12 cellular contexts compared by ENCODE assay signal in the genomic region with DNA sequence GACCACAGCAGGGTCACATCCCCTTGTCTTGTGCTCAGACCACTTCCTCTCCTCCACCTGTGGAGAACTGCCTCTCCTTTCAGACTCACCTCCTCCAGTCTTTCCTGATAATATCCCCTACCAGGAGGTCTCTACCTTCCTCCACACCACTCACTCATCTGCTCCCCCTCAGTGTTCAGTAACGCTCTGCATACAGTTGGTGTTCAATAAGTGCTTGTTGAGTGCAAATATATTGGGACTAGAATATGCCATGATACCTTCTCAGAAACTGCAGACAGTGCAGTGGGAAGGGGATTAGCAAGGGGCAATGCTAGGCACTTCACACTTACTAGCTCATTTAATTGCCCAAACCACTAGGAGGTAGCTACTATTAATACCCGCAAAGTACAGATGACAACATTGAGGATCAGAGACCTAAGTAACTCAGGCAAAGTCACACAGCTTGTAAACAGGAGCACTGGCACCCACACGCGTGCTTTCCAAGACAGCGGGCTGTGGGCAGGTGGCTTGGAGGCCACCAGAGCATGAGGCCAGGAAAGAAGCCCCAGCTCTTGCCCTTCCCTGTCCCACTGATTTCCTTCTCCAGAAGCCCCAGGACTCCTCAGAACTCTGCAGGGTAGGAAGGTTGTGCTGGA.
"Had no signal": no experiment of that assay in that cellular context is flagged by ENCODE, and none has a peak within 500 bp of the region (broad histone marks: within the 10 kb centered on the region; RNA-seq: fewer than 3 reads in every experiment).

No MANE protein-coding gene starts in this region.

- H3K36me3 Mint-ChIP-seq: neural progenitor cell had no signal

- ATAC-seq: activated CD8-positive, alpha-beta T cell treated with anti-CD3 and anti-CD28 coated beads, Interleukin-2, amount 10 ng/mL, durations not matched to agents 7 days and 5 days; activated T-cell treated with anti-CD3 and anti-CD28 coated beads, Interleukin-2, amount 50 U/mL, for 72 hours; T-helper 17 cell had no signal

- H3K4me3 Mint-ChIP-seq: activated CD8-positive, alpha-beta T cell treated with anti-CD3 and anti-CD28 coated beads, Interleukin-2, amount 10 ng/mL, durations not matched to agents 7 days and 5 days; activated T-cell treated with anti-CD3 and anti-CD28 coated beads, Interleukin-2, amount 50 U/mL, for 72 hours; neural progenitor cell; T-helper 17 cell had no signal

- DNase-seq: activated CD4-positive, alpha-beta T cell treated with anti-CD3 and anti-CD28 coated beads for 4 hours; activated CD8-positive, alpha-beta memory T cell treated with anti-CD3 and anti-CD28 coated beads, Interleukin-2, amount 50 U/mL, for 4 hours; activated CD8-positive, alpha-beta T cell treated with anti-CD3 and anti-CD28 coated beads, Interleukin-2, amount 10 ng/mL, durations not matched to agents 7 days and 5 days; activated gamma-delta T cell treated with Interleukin-2 at 50 U/mL for 16 hours; activated T-cell treated with anti-CD3 and anti-CD28 coated beads, Interleukin-2, amount 50 U/mL, for 72 hours; ovary; sigmoid colon; spleen; T-helper 17 cell; tibial artery; uterus had no signal

- H3K27ac Mint-ChIP-seq: activated CD8-positive, alpha-beta T cell treated with anti-CD3 and anti-CD28 coated beads, Interleukin-2, amount 10 ng/mL, durations not matched to agents 7 days and 5 days; activated T-cell treated with anti-CD3 and anti-CD28 coated beads, Interleukin-2, amount 50 U/mL, for 72 hours; neural progenitor cell; T-helper 17 cell had no signal

- H3K9me3 Mint-ChIP-seq: activated T-cell treated with anti-CD3 and anti-CD28 coated beads, Interleukin-2, amount 50 U/mL, for 72 hours; neural progenitor cell had no signal
